In genomic region chr2:15169326-15170038, GRCh38 we compare ENCODE assay signal across 11 cellular contexts.
DNase-seq lines count a peak whose midpoint lies in the region; ATAC-seq lines count a peak whose summit lies in the region.
"Had no signal": no experiment of that assay in that cellular context is flagged by ENCODE, and none has a peak within 500 bp of the region (broad histone marks: within the 10 kb centered on the region; RNA-seq: fewer than 3 reads in every experiment).

No MANE protein-coding gene starts in this region.

- peaks cover 2% of the 10 kb centered on the region for H3K36me3 Mint-ChIP-seq in activated naive CD4-positive, alpha-beta T cell treated with anti-CD3 and anti-CD28 coated beads, Interleukin-2, amount 10 ng/mL, durations not matched to agents 7 days and 5 days
- H3K36me3 Mint-ChIP-seq in activated CD4-positive, alpha-beta memory T cell treated with anti-CD3 and anti-CD28 coated beads, Interleukin-2, amount 10 ng/mL, durations not matched to agents 7 days and 5 days (ENCODE audit: low read depth), result peaks cover 16% of the 10 kb centered on the region

- H3K27me3 ChIP-seq in MG63 (no peaks in the 10 kb centered on the region), muscle layer of duodenum (ENCODE audit: low read depth, low read length) (no peaks in the 10 kb centered on the region)
- H3K27me3 ChIP-seq: neutrophil had no signal

- DNase-seq in AG08395 (ENCODE audit: low spot score), result peak; percentile 96
- DNase-seq in MG63, result peak; percentile 78
- DNase-seq in epidermal melanocyte (ENCODE audit: insufficient read length, low spot score), result peak; percentile 86
- no peak for DNase-seq in activated naive CD4-positive, alpha-beta T cell treated with anti-CD3 and anti-CD28 coated beads, Interleukin-2, amount 10 ng/mL, durations not matched to agents 7 days and 5 days
- no peak for DNase-seq in NCI-H2081 (lab: John Stamatoyannopoulos, UW)
- no peak for DNase-seq in activated CD4-positive, alpha-beta memory T cell treated with anti-CD3 and anti-CD28 coated beads, Interleukin-2, amount 10 ng/mL, durations not matched to agents 7 days and 5 days
- DNase-seq: CD4-positive, alpha-beta T cell; NCI-H524 had no signal

- H3K9me3 ChIP-seq in MG63 (no peaks in the 10 kb centered on the region), muscle layer of duodenum (ENCODE audit: control insufficient read depth in 1 of 2, low read length in 2 of 2) (no peaks in the 10 kb centered on the region)
- H3K9me3 ChIP-seq: neutrophil had no signal

- no peak for ATAC-seq in HG02678 (IDR thresholded peaks at IDR 0.05; ENCODE audit: unreplicated experiment)

- CTCF ChIA-PET in activated naive CD4-positive, alpha-beta T cell treated with anti-CD3 and anti-CD28 coated beads, Interleukin-2, amount 10 ng/mL, durations not matched to agents 7 days and 5 days (lab: Charles Lee), result no interaction called here
- CTCF ChIA-PET in activated CD4-positive, alpha-beta memory T cell treated with anti-CD3 and anti-CD28 coated beads, Interleukin-2, amount 10 ng/mL, durations not matched to agents 7 days and 5 days (lab: Charles Lee), result interaction anchor here (0.5 kb wide), 1 partner anchor 165 kb away, joined by 3 read pairs; no protein-coding TSS in a partner anchor

- H3K4me3 ChIP-seq in MG63 (no peak overlapping the region), muscle layer of duodenum (ENCODE audit: low read depth in 1 of 2, low read length in 2 of 2) (peak overlapping the region in 1 of 2 donors; percentile 3)

- peaks cover 0 to 10% of the 10 kb centered on the region in 2 donors for H3K4me1 ChIP-seq in muscle layer of duodenum (ENCODE audit: control insufficient read depth in 1 of 2, insufficient read depth in 2 of 2, low read length in 2 of 2)

- no peaks in the 10 kb centered on the region for H3K9me3 Mint-ChIP-seq in activated naive CD4-positive, alpha-beta T cell treated with anti-CD3 and anti-CD28 coated beads, Interleukin-2, amount 10 ng/mL, durations not matched to agents 7 days and 5 days
- no peaks in the 10 kb centered on the region for H3K9me3 Mint-ChIP-seq in activated CD4-positive, alpha-beta memory T cell treated with anti-CD3 and anti-CD28 coated beads, Interleukin-2, amount 10 ng/mL, durations not matched to agents 7 days and 5 days
- H3K9me3 Mint-ChIP-seq: CD4-positive, alpha-beta T cell had no signal

- H3K27me3 Mint-ChIP-seq in activated naive CD4-positive, alpha-beta T cell treated with anti-CD3 and anti-CD28 coated beads, Interleukin-2, amount 10 ng/mL, durations not matched to agents 7 days and 5 days, result no peaks in the 10 kb centered on the region
- H3K27me3 Mint-ChIP-seq in activated CD4-positive, alpha-beta memory T cell treated with anti-CD3 and anti-CD28 coated beads, Interleukin-2, amount 10 ng/mL, durations not matched to agents 7 days and 5 days, result no peaks in the 10 kb centered on the region
- H3K27me3 Mint-ChIP-seq: CD4-positive, alpha-beta T cell had no signal

- H3K36me3 ChIP-seq in MG63, result no peaks in the 10 kb centered on the region
- H3K36me3 ChIP-seq in muscle layer of duodenum (ENCODE audit: control insufficient read depth in 1 of 2, insufficient read depth in 2 of 2, low read length in 2 of 2), result peaks cover 3 to 13% of the 10 kb centered on the region in 2 donors

- peak overlapping the region; percentile 26 for H3K27ac ChIP-seq in muscle layer of duodenum (ENCODE audit: low read length)
- H3K27ac ChIP-seq: neutrophil had no signal

- no peak overlapping the region for H3K4me3 Mint-ChIP-seq in activated naive CD4-positive, alpha-beta T cell treated with anti-CD3 and anti-CD28 coated beads, Interleukin-2, amount 10 ng/mL, durations not matched to agents 7 days and 5 days
- no peak overlapping the region for H3K4me3 Mint-ChIP-seq in activated CD4-positive, alpha-beta memory T cell treated with anti-CD3 and anti-CD28 coated beads, Interleukin-2, amount 10 ng/mL, durations not matched to agents 7 days and 5 days
- H3K4me3 Mint-ChIP-seq: CD4-positive, alpha-beta T cell had no signal

- POLR2A ChIA-PET in activated CD4-positive, alpha-beta memory T cell treated with anti-CD3 and anti-CD28 coated beads, Interleukin-2, amount 10 ng/mL, durations not matched to agents 7 days and 5 days (lab: Charles Lee), result no interaction called here

- H3K27ac Mint-ChIP-seq in activated naive CD4-positive, alpha-beta T cell treated with anti-CD3 and anti-CD28 coated beads, Interleukin-2, amount 10 ng/mL, durations not matched to agents 7 days and 5 days, result no peak overlapping the region
- no peak overlapping the region for H3K27ac Mint-ChIP-seq in activated CD4-positive, alpha-beta memory T cell treated with anti-CD3 and anti-CD28 coated beads, Interleukin-2, amount 10 ng/mL, durations not matched to agents 7 days and 5 days
- H3K27ac Mint-ChIP-seq: CD4-positive, alpha-beta T cell had no signal

- H3K4me1 Mint-ChIP-seq in activated naive CD4-positive, alpha-beta T cell treated with anti-CD3 and anti-CD28 coated beads, Interleukin-2, amount 10 ng/mL, durations not matched to agents 7 days and 5 days, result peaks cover 5% of the 10 kb centered on the region
- H3K4me1 Mint-ChIP-seq in activated CD4-positive, alpha-beta memory T cell treated with anti-CD3 and anti-CD28 coated beads, Interleukin-2, amount 10 ng/mL, durations not matched to agents 7 days and 5 days, result peaks cover 14% of the 10 kb centered on the region

Comparison
In these comparisons a context has a peak if more than half of its experiments do, and no peak if none do; other contexts are left out.
1. DNase-seq: peak in AG08395 (single experiment), MG63 (single experiment) and epidermal melanocyte (single experiment); none in activated naive CD4-positive, alpha-beta T cell treated with anti-CD3 and anti-CD28 coated beads, Interleukin-2, amount 10 ng/mL, durations not matched to agents 7 days and 5 days (single experiment), NCI-H2081 (0 of 2) and activated CD4-positive, alpha-beta memory T cell treated with anti-CD3 and anti-CD28 coated beads, Interleukin-2, amount 10 ng/mL, durations not matched to agents 7 days and 5 days (single experiment).